ENCODE assay signal across 19 cellular contexts in the genomic region with DNA sequence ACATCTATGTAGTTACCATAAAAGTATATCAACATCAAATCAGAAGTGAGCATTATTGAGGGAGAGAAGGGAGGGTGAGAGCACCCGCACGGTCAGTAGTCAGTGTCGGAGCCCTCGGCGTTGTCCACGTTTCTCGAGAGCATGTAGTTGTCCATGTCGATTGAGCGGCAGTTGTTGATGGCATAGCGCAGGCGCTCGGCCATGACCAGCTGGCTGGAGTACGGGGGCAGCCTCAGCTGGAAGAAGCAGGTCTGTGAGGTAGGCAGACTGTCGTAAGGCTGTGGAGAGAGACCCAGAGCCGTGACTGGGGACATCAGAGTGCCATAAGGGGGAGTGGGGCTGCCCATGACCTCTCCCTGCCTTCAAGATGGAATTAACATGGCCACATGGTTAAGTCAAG. TPM values are rescaled to one million over a fixed set of nuclear protein-coding genes. Genes with fewer than 3 reads are reported as not detected.
A peak's percentile ranks its signal among the peaks of the same experiment; 100 is the strongest.
DNase-seq lines count a peak whose midpoint lies in the region; ATAC-seq and TF ChIP-seq lines count a peak whose summit lies in the region.
"Had no signal": no experiment of that assay in that cellular context is flagged by ENCODE, and none has a peak within 500 bp of the region (broad histone marks: within the 10 kb centered on the region; RNA-seq: fewer than 3 reads in every experiment).

No MANE protein-coding gene starts in this region.

- no peak for TF ChIP-seq CTCF in endothelial cell (IDR thresholded peaks at IDR 0.05; ENCODE audit: unreplicated experiment)

- ATAC-seq in T-helper 17 cell (no peak), HG03025 (IDR thresholded peaks at IDR 0.05; ENCODE audit: low FRiP score, unreplicated experiment) (no peak), HG02852 (IDR thresholded peaks at IDR 0.05; ENCODE audit: unreplicated experiment) (no peak)
- ATAC-seq: GM23338, HCT116 had no signal

- POLR2A ChIA-PET in activated CD4-positive, alpha-beta memory T cell treated with anti-CD3 and anti-CD28 coated beads for 36 hours (lab: Charles Lee), result interaction anchor here (1.0 kb wide), 1 partner anchor 142 kb away, joined by 4 read pairs; no protein-coding TSS in a partner anchor
- POLR2A ChIA-PET in activated CD4-positive, alpha-beta memory T cell treated with anti-CD3 and anti-CD28 coated beads, Interleukin-2, amount 10 ng/mL, durations not matched to agents 7 days and 5 days (lab: Charles Lee), result interaction anchor here (1.0 to 2.7 kb wide), 7 partner anchors 8 to 545 kb away, joined by 3 to 22 read pairs (median 6); no protein-coding TSS in a partner anchor

- H3K27ac Mint-ChIP-seq in activated CD4-positive, alpha-beta memory T cell treated with anti-CD3 and anti-CD28 coated beads for 36 hours, result peak overlapping the region; percentile 34
- no peak overlapping the region for H3K27ac Mint-ChIP-seq in activated CD4-positive, alpha-beta memory T cell treated with anti-CD3 and anti-CD28 coated beads, Interleukin-2, amount 10 ng/mL, durations not matched to agents 7 days and 5 days
- peak overlapping the region; percentile 98 for H3K27ac Mint-ChIP-seq in T-helper 17 cell
- H3K27ac Mint-ChIP-seq in endothelial cell (ENCODE audit: unreplicated experiment), result no peak overlapping the region

- H3K9me3 ChIP-seq in T-helper 17 cell (ENCODE audit: control insufficient read depth, low read length, poor library complexity, severe bottlenecking), result no peaks in the 10 kb centered on the region
- H3K9me3 ChIP-seq: BE2C had no signal

- DNase-seq in activated CD4-positive, alpha-beta memory T cell treated with anti-CD3 and anti-CD28 coated beads for 36 hours, result no peak
- DNase-seq in activated CD4-positive, alpha-beta memory T cell treated with anti-CD3 and anti-CD28 coated beads, Interleukin-2, amount 10 ng/mL, durations not matched to agents 7 days and 5 days, result no peak
- no peak for DNase-seq in T-helper 17 cell
- no peak for DNase-seq in endothelial cell (ENCODE audit: low spot score)
- DNase-seq in substantia nigra (lab: John Stamatoyannopoulos, UW), result no peak
- DNase-seq in cerebellar nuclear complex (lab: John Stamatoyannopoulos, UW), result no peak
- DNase-seq: 8988T; BE2C; CD8-positive, alpha-beta memory T cell; DND-41; NCI-H1048; NCI-H146; NCI-H2081; PC-9 had no signal

- H3K27me3 Mint-ChIP-seq in activated CD4-positive, alpha-beta memory T cell treated with anti-CD3 and anti-CD28 coated beads for 36 hours, result no peaks in the 10 kb centered on the region
- H3K27me3 Mint-ChIP-seq in activated CD4-positive, alpha-beta memory T cell treated with anti-CD3 and anti-CD28 coated beads, Interleukin-2, amount 10 ng/mL, durations not matched to agents 7 days and 5 days, result no peaks in the 10 kb centered on the region
- no peaks in the 10 kb centered on the region for H3K27me3 Mint-ChIP-seq in T-helper 17 cell
- peaks cover 9% of the 10 kb centered on the region for H3K27me3 Mint-ChIP-seq in endothelial cell (ENCODE audit: unreplicated experiment)

- H3K36me3 Mint-ChIP-seq in activated CD4-positive, alpha-beta memory T cell treated with anti-CD3 and anti-CD28 coated beads for 36 hours, result peaks cover 11% of the 10 kb centered on the region
- H3K36me3 Mint-ChIP-seq in activated CD4-positive, alpha-beta memory T cell treated with anti-CD3 and anti-CD28 coated beads, Interleukin-2, amount 10 ng/mL, durations not matched to agents 7 days and 5 days (ENCODE audit: low read depth), result peaks cover 34% of the 10 kb centered on the region
- H3K36me3 Mint-ChIP-seq in T-helper 17 cell (ENCODE audit: low read depth), result peaks cover 3% of the 10 kb centered on the region
- H3K36me3 Mint-ChIP-seq in endothelial cell (ENCODE audit: low read depth, unreplicated experiment), result peaks cover 36% of the 10 kb centered on the region

- H3K4me1 Mint-ChIP-seq in activated CD4-positive, alpha-beta memory T cell treated with anti-CD3 and anti-CD28 coated beads for 36 hours (ENCODE audit: low read depth), result peaks cover 43% of the 10 kb centered on the region
- peaks cover 60% of the 10 kb centered on the region for H3K4me1 Mint-ChIP-seq in activated CD4-positive, alpha-beta memory T cell treated with anti-CD3 and anti-CD28 coated beads, Interleukin-2, amount 10 ng/mL, durations not matched to agents 7 days and 5 days
- peaks cover 36% of the 10 kb centered on the region for H3K4me1 Mint-ChIP-seq in T-helper 17 cell
- peaks cover 19% of the 10 kb centered on the region for H3K4me1 Mint-ChIP-seq in endothelial cell (ENCODE audit: unreplicated experiment)

- intact Hi-C loops in activated CD4-positive, alpha-beta memory T cell treated with anti-CD3 and anti-CD28 coated beads for 36 hours (cut with micrococcal nuclease), result loop anchor here (10.0 kb wide), 1 partner anchor 486 kb away; a partner anchor contains a TSS

- no peaks in the 10 kb centered on the region for H3K9me3 Mint-ChIP-seq in activated CD4-positive, alpha-beta memory T cell treated with anti-CD3 and anti-CD28 coated beads for 36 hours
- no peaks in the 10 kb centered on the region for H3K9me3 Mint-ChIP-seq in activated CD4-positive, alpha-beta memory T cell treated with anti-CD3 and anti-CD28 coated beads, Interleukin-2, amount 10 ng/mL, durations not matched to agents 7 days and 5 days
- no peaks in the 10 kb centered on the region for H3K9me3 Mint-ChIP-seq in endothelial cell (ENCODE audit: unreplicated experiment)
- H3K9me3 Mint-ChIP-seq: CD8-positive, alpha-beta memory T cell; GM23338 had no signal

- no peak overlapping the region for H3K4me3 Mint-ChIP-seq in activated CD4-positive, alpha-beta memory T cell treated with anti-CD3 and anti-CD28 coated beads for 36 hours
- no peak overlapping the region for H3K4me3 Mint-ChIP-seq in activated CD4-positive, alpha-beta memory T cell treated with anti-CD3 and anti-CD28 coated beads, Interleukin-2, amount 10 ng/mL, durations not matched to agents 7 days and 5 days
- H3K4me3 Mint-ChIP-seq in T-helper 17 cell, result no peak overlapping the region
- H3K4me3 Mint-ChIP-seq in endothelial cell (ENCODE audit: unreplicated experiment), result peak overlapping the region; percentile 40
- H3K4me3 Mint-ChIP-seq: CD8-positive, alpha-beta memory T cell; GM23338 had no signal

- CTCF ChIA-PET in activated CD4-positive, alpha-beta memory T cell treated with anti-CD3 and anti-CD28 coated beads for 36 hours (lab: Charles Lee), result interaction anchor here (1.0 to 4.5 kb wide), 12 partner anchors 9 to 463 kb away, joined by 3 to 38 read pairs (median 9); no protein-coding TSS in a partner anchor
- CTCF ChIA-PET in activated CD4-positive, alpha-beta memory T cell treated with anti-CD3 and anti-CD28 coated beads, Interleukin-2, amount 10 ng/mL, durations not matched to agents 7 days and 5 days (lab: Charles Lee), result interaction anchor here (1.1 to 4.0 kb wide), 10 partner anchors 11 to 485 kb away, joined by 3 to 48 read pairs (median 7); a partner anchor contains a TSS

- H3K27ac ChIP-seq in substantia nigra (ENCODE audit: low read depth, low read length, poor library complexity, severe bottlenecking), result peak overlapping the region; percentile 38

RNA-seq across cellular contexts. Expression of a gene that starts 11.8 kb away (rescaled TPM):
- total RNA-seq in activated CD4-positive, alpha-beta memory T cell treated with anti-CD3 and anti-CD28 coated beads for 36 hours, result under 1 TPM; 0.48 to 0.74 TPM
- total RNA-seq in activated CD4-positive, alpha-beta memory T cell treated with anti-CD3 and anti-CD28 coated beads, Interleukin-2, amount 10 ng/mL, durations not matched to agents 7 days and 5 days, result 1 to 10 TPM in 1 of 2 experiments, under 1 TPM in 1; 0.28 to 1.0 TPM
- 1 to 10 TPM in 1 of 2 donors, under 1 TPM in 1; 0.81 to 1.1 TPM for total RNA-seq in T-helper 17 cell
- total RNA-seq in endothelial cell (ENCODE audit: unreplicated experiment), result 0.31 TPM
- total RNA-seq: GM23338, NCI-H460 had no signal

Comparison
In these comparisons a context has a peak if more than half of its experiments do, and no peak if none do; other contexts are left out.
1. H3K27ac Mint-ChIP-seq: peak in activated CD4-positive, alpha-beta memory T cell treated with anti-CD3 and anti-CD28 coated beads for 36 hours (single experiment) and T-helper 17 cell (single experiment); none in activated CD4-positive, alpha-beta memory T cell treated with anti-CD3 and anti-CD28 coated beads, Interleukin-2, amount 10 ng/mL, durations not matched to agents 7 days and 5 days (single experiment) and endothelial cell (single experiment).